25 cellular contexts compared by ENCODE assay signal in genomic region chr18:68441241-68441640, GRCh38.
"Had no signal": no experiment of that assay in that cellular context is flagged by ENCODE, and none has a peak within 500 bp of the region (broad histone marks: within the 10 kb centered on the region; RNA-seq: fewer than 3 reads in every experiment).

No MANE protein-coding gene starts in this region.

- ATAC-seq: activated CD8-positive, alpha-beta T cell treated with anti-CD3 and anti-CD28 coated beads, Interleukin-2, amount 10 ng/mL, durations not matched to agents 7 days and 5 days; activated naive CD8-positive, alpha-beta T cell treated with anti-CD3 and anti-CD28 coated beads, Interleukin-2, amount 50 U/mL, for 24 hours; PC-3; T-helper 17 cell; WTC11 had no signal

- H3K4me3 Mint-ChIP-seq: activated CD8-positive, alpha-beta T cell treated with anti-CD3 and anti-CD28 coated beads, Interleukin-2, amount 10 ng/mL, durations not matched to agents 7 days and 5 days; activated naive CD4-positive, alpha-beta T cell treated with anti-CD3 and anti-CD28 coated beads, Interleukin-2, amount 50 U/mL, for 24 hours; activated naive CD8-positive, alpha-beta T cell treated with anti-CD3 and anti-CD28 coated beads, Interleukin-2, amount 50 U/mL, for 24 hours; activated T-cell treated with anti-CD3 and anti-CD28 coated beads, Interleukin-2, amount 50 U/mL, for 24 hours; activated T-helper 1 cell treated with anti-CD3 and anti-CD28 coated beads, Interleukin-12 subunit alpha, Interleukin-12 subunit beta, Interleukin-2, Interleukin-4 antibody, amounts not matched to agents 30 ng/mL and 10 ng/mL and 1 ng/mL, durations not matched to agents 14 hours and 24 hours and 36 hours; T-helper 17 cell; WTC11 had no signal

- H3K9me3 ChIP-seq: ascending aorta, body of pancreas had no signal

- H3K4me1 ChIP-seq: ascending aorta, body of pancreas had no signal

- H3K27ac Mint-ChIP-seq: activated CD8-positive, alpha-beta T cell treated with anti-CD3 and anti-CD28 coated beads, Interleukin-2, amount 10 ng/mL, durations not matched to agents 7 days and 5 days; activated naive CD4-positive, alpha-beta T cell treated with anti-CD3 and anti-CD28 coated beads, Interleukin-2, amount 50 U/mL, for 24 hours; activated naive CD8-positive, alpha-beta T cell treated with anti-CD3 and anti-CD28 coated beads, Interleukin-2, amount 50 U/mL, for 24 hours; activated T-cell treated with anti-CD3 and anti-CD28 coated beads, Interleukin-2, amount 50 U/mL, for 24 hours; activated T-helper 1 cell treated with anti-CD3 and anti-CD28 coated beads, Interleukin-12 subunit alpha, Interleukin-12 subunit beta, Interleukin-2, Interleukin-4 antibody, amounts not matched to agents 30 ng/mL and 10 ng/mL and 1 ng/mL, durations not matched to agents 14 hours and 24 hours and 36 hours; T-helper 17 cell; WTC11 had no signal

- H3K4me3 ChIP-seq: ascending aorta, body of pancreas had no signal

- H3K27me3 Mint-ChIP-seq: activated naive CD4-positive, alpha-beta T cell treated with anti-CD3 and anti-CD28 coated beads, Interleukin-2, amount 50 U/mL, for 24 hours; activated naive CD8-positive, alpha-beta T cell treated with anti-CD3 and anti-CD28 coated beads, Interleukin-2, amount 50 U/mL, for 24 hours; activated T-cell treated with anti-CD3 and anti-CD28 coated beads, Interleukin-2, amount 50 U/mL, for 24 hours; T-helper 17 cell had no signal

- H3K36me3 Mint-ChIP-seq: activated naive CD4-positive, alpha-beta T cell treated with anti-CD3 and anti-CD28 coated beads, Interleukin-2, amount 50 U/mL, for 24 hours had no signal

- H3K9me3 Mint-ChIP-seq: activated naive CD4-positive, alpha-beta T cell treated with anti-CD3 and anti-CD28 coated beads, Interleukin-2, amount 50 U/mL, for 24 hours had no signal

- H3K27ac ChIP-seq: ascending aorta, body of pancreas had no signal

- H3K36me3 ChIP-seq: ascending aorta had no signal

- H3K4me1 Mint-ChIP-seq: activated naive CD4-positive, alpha-beta T cell treated with anti-CD3 and anti-CD28 coated beads, Interleukin-2, amount 50 U/mL, for 24 hours; T-helper 17 cell had no signal

- H3K27me3 ChIP-seq: ascending aorta, body of pancreas had no signal

- DNase-seq: activated CD4-positive, alpha-beta T cell treated with anti-CD3 and anti-CD28 coated beads for 48 hours; activated CD4-positive, alpha-beta T cell treated with anti-CD3 and anti-CD28 coated beads, Interleukin-2, amount 50 U/mL, for 4 hours; activated CD4-positive, CD25-positive, alpha-beta regulatory T cell treated with anti-CD3 and anti-CD28 coated beads, Interleukin-2, amount 50 U/mL, for 72 hours; activated CD8-positive, alpha-beta memory T cell treated with anti-CD3 and anti-CD28 coated beads, Interleukin-2, amount 50 U/mL, for 48 hours; activated CD8-positive, alpha-beta T cell treated with anti-CD3 and anti-CD28 coated beads, Interleukin-2, amount 10 ng/mL, durations not matched to agents 7 days and 5 days; activated effector memory CD4-positive, alpha-beta T cell treated with Interleukin-2 at 50 U/mL for 16 hours; activated naive CD4-positive, alpha-beta T cell; activated naive CD8-positive, alpha-beta T cell treated with anti-CD3 and anti-CD28 coated beads, Interleukin-2, amount 50 U/mL, for 24 hours; activated T-cell treated with anti-CD3 and anti-CD28 coated beads, Interleukin-2, amount 50 U/mL, for 24 hours; amniotic stem cell; body of pancreas; central memory CD4-positive, alpha-beta T cell; NCI-H1048; NCI-H1694; NCI-H2029; NCI-H446; NCI-H524; PC-3; SHP77; T-helper 17 cell; T-helper 9 cell had no signal
